8 cellular contexts compared by ENCODE assay signal in the genomic region with DNA sequence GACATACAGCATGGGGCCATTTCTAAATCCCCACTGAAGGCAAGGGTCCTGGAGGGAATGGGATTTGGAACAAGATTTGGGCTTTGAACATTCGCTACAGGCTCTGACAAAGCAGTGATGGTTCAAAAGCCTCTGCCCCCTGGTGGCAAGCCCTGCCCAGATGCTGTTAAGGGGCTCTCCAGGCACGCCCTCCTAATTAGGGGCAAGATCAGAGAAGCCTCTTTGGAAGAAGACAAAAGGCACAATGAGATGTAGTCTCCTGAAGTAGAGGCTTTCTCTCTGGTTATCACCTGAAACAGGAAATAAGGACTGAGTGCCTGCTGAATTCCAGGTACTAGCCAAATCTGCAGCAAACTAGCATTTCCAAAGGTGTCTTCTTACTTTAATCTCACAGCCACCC. TPM values are rescaled to one million over a fixed set of nuclear protein-coding genes. Genes with fewer than 3 reads are reported as not detected.
DNase-seq lines count a peak whose midpoint lies in the region; ATAC-seq and TF ChIP-seq lines count a peak whose summit lies in the region.
"Not testable (repeated sequence)": the region's sequence is repeated elsewhere in the genome, so short reads cannot be mapped to it uniquely, and the experiment has no call there.
"Had no signal": no experiment of that assay in that cellular context is flagged by ENCODE, and none has a peak within 500 bp of the region (broad histone marks: within the 10 kb centered on the region; RNA-seq: fewer than 3 reads in every experiment).

No MANE protein-coding gene starts in this region.

- not testable (repeated sequence) for H3K36me3 ChIP-seq in PC-3 (ENCODE audit: low read depth, low read length); cardiac muscle cell

- not testable (repeated sequence) for TF ChIP-seq POLR2A in NB4 (IDR thresholded peaks at IDR 0.05; ENCODE audit: extremely low read depth, insufficient read length)

- not testable (repeated sequence) for H3K27me3 Mint-ChIP-seq in Calu3 (ENCODE audit: unreplicated experiment); MCF 10A (ENCODE audit: insufficient read depth, unreplicated experiment); progenitor cell of endocrine pancreas

- H3K27me3 ChIP-seq in PC-3 (ENCODE audit: low read length); cardiac muscle cell: not testable (repeated sequence)

- H3K4me1 Mint-ChIP-seq in Calu3 (ENCODE audit: low read depth, unreplicated experiment) (peaks cover 71% of the 10 kb centered on the region), progenitor cell of endocrine pancreas (ENCODE audit: low read depth) (peaks cover 65% of the 10 kb centered on the region)
- not testable (repeated sequence) for H3K4me1 Mint-ChIP-seq in MCF 10A (ENCODE audit: insufficient read depth, unreplicated experiment)

- TF ChIP-seq CTCF in Calu3 (IDR thresholded peaks at IDR 0.05; ENCODE audit: unreplicated experiment); MCF 10A (IDR thresholded peaks at IDR 0.05; ENCODE audit: unreplicated experiment): not testable (repeated sequence)
- 0 out of 2 replicates have a peak, but pooled peaks have one; percentile 25 for TF ChIP-seq CTCF in GM12874 (IDR thresholded peaks at IDR 0.05; ENCODE audit: insufficient read depth, low read depth, low read length)
- TF ChIP-seq CTCF in NB4 (IDR thresholded peaks at IDR 0.05; ENCODE audit: low read depth, low read length): peak; percentile 29
- peak; percentile 32; the same call in 1 of the 2 replicates for TF ChIP-seq CTCF in PC-3 (conservative IDR thresholded peaks at IDR 0.05; ENCODE audit: low read depth, low read length)
- peak; percentile 23 for TF ChIP-seq CTCF in cardiac muscle cell (IDR thresholded peaks at IDR 0.05; ENCODE audit: low read depth, low read length)
- TF ChIP-seq CTCF in progenitor cell of endocrine pancreas (IDR thresholded peaks at IDR 0.05; ENCODE audit: unreplicated experiment): peak; percentile 28

- H3F3A ChIP-seq in PC-3 (ENCODE audit: low read length, unreplicated experiment): not testable (repeated sequence)

- H3K9me3 ChIP-seq in PC-3 (ENCODE audit: low read length); cardiac muscle cell (ENCODE audit: low read depth): not testable (repeated sequence)

- intact Hi-C loops in Calu3 (cut with micrococcal nuclease; ENCODE audit: unreplicated experiment); PC-3 (cut with micrococcal nuclease); MCF 10A (cut with micrococcal nuclease): not testable (repeated sequence)

- H3K4me3 Mint-ChIP-seq in Calu3 (ENCODE audit: low read depth, unreplicated experiment): peak overlapping the region; percentile 5
- H3K4me3 Mint-ChIP-seq in MCF 10A (ENCODE audit: unreplicated experiment); progenitor cell of endocrine pancreas (ENCODE audit: low read depth): not testable (repeated sequence)

- not testable (repeated sequence) for H2AFZ ChIP-seq in PC-3 (ENCODE audit: low read length)

- not testable (repeated sequence) for H4K20me1 ChIP-seq in PC-3 (ENCODE audit: low read length)

- not testable (repeated sequence) for H3K9me3 Mint-ChIP-seq in Calu3 (ENCODE audit: low read depth, unreplicated experiment); MCF 10A (ENCODE audit: unreplicated experiment); progenitor cell of endocrine pancreas (ENCODE audit: low read depth)

- BruUV-seq in Calu3 (replicated peaks; lab: Mats Ljungman, UMichigan); PC-3 (replicated peaks; lab: Mats Ljungman, UMichigan); MCF 10A (replicated peaks; lab: Mats Ljungman, UMichigan): not testable (repeated sequence)

- H3K9ac ChIP-seq in PC-3 (ENCODE audit: low read length): not testable (repeated sequence)

- not testable (repeated sequence) for ATAC-seq in PC-3

- POLR2A ChIA-PET in PC-3 (lab: Charles Lee; ENCODE audit: unreplicated experiment); MCF 10A (lab: Yijun Ruan, JAX): not testable (repeated sequence)

- not testable (repeated sequence) for H3K4me1 ChIP-seq in PC-3 (ENCODE audit: insufficient read depth, low read length)
- peaks cover 39% of the 10 kb centered on the region for H3K4me1 ChIP-seq in cardiac muscle cell (ENCODE audit: low read depth)

- H3K27ac Mint-ChIP-seq in Calu3 (ENCODE audit: unreplicated experiment); progenitor cell of endocrine pancreas: not testable (repeated sequence)
- peak overlapping the region; percentile 69 for H3K27ac Mint-ChIP-seq in MCF 10A (ENCODE audit: low read depth, unreplicated experiment)

- H3K9me2 ChIP-seq in PC-3 (replicated peaks; ENCODE audit: low read length): not testable (repeated sequence)

- H3K4me3 ChIP-seq in NB4 (ENCODE audit: low read depth, low read length); PC-3 (ENCODE audit: low read length); cardiac muscle cell: not testable (repeated sequence)

- not testable (repeated sequence) for H3K36me3 Mint-ChIP-seq in Calu3 (ENCODE audit: insufficient read depth, unreplicated experiment); MCF 10A (ENCODE audit: insufficient read depth, unreplicated experiment); progenitor cell of endocrine pancreas (ENCODE audit: insufficient read depth)

- DNase-seq in Calu3; NB4 (ENCODE audit: low read depth); PC-3; MCF 10A (ENCODE audit: unreplicated experiment); cardiac muscle cell (ENCODE audit: low read depth in 1 of 2, low spot score in 1 of 2); progenitor cell of endocrine pancreas (ENCODE audit: low spot score, unreplicated experiment): not testable (repeated sequence)

- CTCF ChIA-PET in Calu3 (lab: Charles Lee); PC-3 (lab: Charles Lee): not testable (repeated sequence)
- CTCF ChIA-PET in MCF 10A (lab: Yijun Ruan, JAX): interaction anchor here (0.9 kb wide), 1 partner anchor 55 kb away, joined by 3 read pairs; no protein-coding TSS in a partner anchor

- H3K27ac ChIP-seq in PC-3 (ENCODE audit: low read length); cardiac muscle cell: not testable (repeated sequence)

- H3K79me2 ChIP-seq in PC-3 (ENCODE audit: low read length): not testable (repeated sequence)

- not testable (repeated sequence) for H3K4me2 ChIP-seq in PC-3 (ENCODE audit: low read length)

RNA-seq across cellular contexts. Expression of gene IGSF3, which starts 37.5 kb away (rescaled TPM):
- total RNA-seq in Calu3 (2022) (13.2 and 15.3 TPM in 2 replicates), PC-3 (2014; rRNA removed) (15.5 and 17.2 TPM in 2 replicates), MCF 10A (2022) (3.5 and 4.6 TPM in 2 replicates), cardiac muscle cell (91.6 and 130 TPM in 2 replicates), progenitor cell of endocrine pancreas (41.5 and 43.3 TPM in 2 replicates)
- 29.0 and 43.8 TPM in 2 replicates for polyA plus RNA-seq in cardiac muscle cell
- polyA plus RNA-seq: IgD-negative memory B cell had no signal

RNA-seq across cellular contexts. Expression of gene CD58, which starts 59.2 kb away (rescaled TPM):
- total RNA-seq in Calu3 (2022): 18.9 and 22.9 TPM in 2 replicates
- 15.2 and 26.9 TPM in 2 replicates for total RNA-seq in PC-3 (2014; rRNA removed)
- 11.0 and 13.4 TPM in 2 replicates for total RNA-seq in MCF 10A (2022)
- 6.1 and 7.8 TPM in 2 replicates for total RNA-seq in cardiac muscle cell
- polyA plus RNA-seq in cardiac muscle cell: 17.5 and 20.0 TPM in 2 replicates
- 7.0 and 7.4 TPM in 2 replicates for total RNA-seq in progenitor cell of endocrine pancreas
